ENCODE assay signal across 10 cellular contexts in the genomic region with DNA sequence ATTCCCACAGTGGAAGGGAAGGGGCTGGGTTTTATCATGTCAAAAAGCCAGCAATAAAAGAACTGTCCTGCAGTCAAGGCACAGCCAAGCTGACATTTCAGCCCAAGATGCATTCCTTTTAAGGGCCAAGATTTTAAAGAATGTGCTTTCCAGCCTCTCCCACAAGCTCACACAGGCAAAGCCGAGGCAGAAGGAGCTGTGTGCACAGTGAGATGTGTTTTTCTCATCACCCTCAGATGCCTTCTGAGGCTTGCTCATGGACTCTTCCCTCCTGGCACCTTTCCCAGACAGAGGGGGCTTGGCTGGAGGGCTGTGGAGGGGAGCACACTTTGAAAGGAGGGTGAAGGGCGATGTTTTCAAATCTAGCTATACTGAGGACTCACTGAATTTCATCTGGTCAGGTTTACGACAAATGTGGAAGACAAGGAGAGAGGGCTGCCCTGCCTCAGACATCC.
DNase-seq lines count a peak whose midpoint lies in the region; ATAC-seq, FAIRE-seq and TF ChIP-seq lines count a peak whose summit lies in the region.
"Had no signal": no experiment of that assay in that cellular context is flagged by ENCODE, and none has a peak within 500 bp of the region (broad histone marks: within the 10 kb centered on the region; RNA-seq: fewer than 3 reads in every experiment).

No MANE protein-coding gene starts in this region.

- H3K27me3 ChIP-seq in bronchial epithelial cell (ENCODE audit: control insufficient read depth, insufficient read depth, low read length), result no peaks in the 10 kb centered on the region
- H3K27me3 ChIP-seq in skeletal muscle satellite cell (ENCODE audit: control insufficient read depth, insufficient read depth, low read length), result no peaks in the 10 kb centered on the region

- ATAC-seq in GM19324 (IDR thresholded peaks at IDR 0.05; ENCODE audit: low FRiP score, unreplicated experiment) (no peak), GM18858 (IDR thresholded peaks at IDR 0.05; ENCODE audit: unreplicated experiment) (no peak)
- ATAC-seq: PC-3 had no signal

- peaks cover 21% of the 10 kb centered on the region for H3K4me1 ChIP-seq in skeletal muscle satellite cell (ENCODE audit: control insufficient read depth, insufficient read depth, low read length)

- no peak for TF ChIP-seq CTCF in bronchial epithelial cell (IDR thresholded peaks at IDR 0.05; ENCODE audit: insufficient read depth, low read length, severe bottlenecking)

- H3K4me3 ChIP-seq in bronchial epithelial cell (ENCODE audit: low read depth, low read length) (no peak overlapping the region), skeletal muscle satellite cell (ENCODE audit: low read length) (no peak overlapping the region)

- H3K9ac ChIP-seq in skeletal muscle satellite cell (ENCODE audit: low read depth, low read length), result peak overlapping the region; percentile 47

- no peaks in the 10 kb centered on the region for H3K9me3 ChIP-seq in skeletal muscle satellite cell (replicated peaks; ENCODE audit: low read length)

- DNase-seq in GM04504 (ENCODE audit: low read depth), result peak; percentile 29
- DNase-seq in bronchial epithelial cell (ENCODE audit: low read depth), result peak; percentile 37
- peak; percentile 66 for DNase-seq in left kidney (ENCODE audit: low read depth, low spot score)
- DNase-seq in COLO829 (ENCODE audit: low spot score), result no peak
- DNase-seq in NCI-H187 treated with DMSO at 0.1 percent for 48 hours (lab: John Stamatoyannopoulos, UW), result no peak
- DNase-seq: activated CD4-positive, alpha-beta T cell treated with anti-CD3 and anti-CD28 coated beads for 4 hours had no signal

- peak overlapping the region; percentile 42 for H3K4me2 ChIP-seq in skeletal muscle satellite cell (ENCODE audit: low read length)

- no peaks in the 10 kb centered on the region for H3K36me3 ChIP-seq in bronchial epithelial cell (ENCODE audit: control insufficient read depth, insufficient read depth, low read length)
- no peaks in the 10 kb centered on the region for H3K36me3 ChIP-seq in skeletal muscle satellite cell (ENCODE audit: insufficient read depth, low read length)

- FAIRE-seq in bronchial epithelial cell (lab: Jason Lieb, UNC), result peak; percentile 50

Comparison
In these comparisons a context has a peak if more than half of its experiments do, and no peak if none do; other contexts are left out.
1. DNase-seq: peak in GM04504 (single experiment), bronchial epithelial cell (single experiment) and left kidney (single experiment); none in COLO829 (single experiment) and NCI-H187 treated with DMSO at 0.1 percent for 48 hours (single experiment).